In the genomic region with DNA sequence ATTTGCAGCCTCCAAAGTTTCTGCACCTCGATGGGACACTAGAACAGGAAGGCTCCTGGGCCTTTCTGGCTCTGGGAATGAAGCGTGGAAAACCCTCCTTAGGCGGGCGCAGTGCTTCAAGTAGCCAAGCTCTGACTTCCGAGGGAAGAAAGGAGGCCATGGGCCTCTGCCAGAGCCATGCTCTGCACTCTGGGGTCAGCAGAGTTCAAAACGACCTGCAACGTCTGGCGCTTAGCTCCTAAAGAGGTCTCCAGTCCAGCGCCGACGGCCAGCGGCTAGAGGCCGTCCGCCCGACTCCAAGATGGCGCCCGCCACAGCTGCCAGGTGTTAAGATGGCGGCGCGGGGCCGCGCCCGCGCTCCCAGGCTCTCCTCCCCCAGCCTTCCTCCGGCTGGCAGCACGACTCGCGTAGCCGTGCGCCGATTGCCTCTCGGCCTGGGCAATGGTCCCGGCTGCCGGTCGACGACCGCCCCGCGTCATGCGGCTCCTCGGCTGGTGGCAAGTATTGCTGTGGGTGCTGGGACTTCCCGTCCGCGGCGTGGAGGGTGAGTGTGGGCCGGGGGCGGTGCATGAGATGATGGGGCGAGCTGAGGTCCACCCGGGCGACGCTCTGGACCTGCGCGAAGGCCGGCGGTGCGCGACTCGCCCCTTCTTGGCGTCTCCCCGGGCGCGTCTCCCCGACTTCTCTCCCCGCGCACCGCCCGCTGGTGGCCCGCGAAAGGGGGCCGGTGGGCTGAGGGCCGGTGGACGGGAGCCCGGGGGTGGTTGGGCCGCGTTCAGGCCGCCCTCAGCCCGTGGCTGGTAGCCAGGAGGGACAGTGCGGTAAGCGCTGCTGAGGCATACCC, we compare ENCODE assay signal across 8 cellular contexts. TPM values are rescaled to one million over a fixed set of nuclear protein-coding genes. Genes with fewer than 3 reads are reported as not detected.
DNase-seq lines count a peak whose midpoint lies in the region; ATAC-seq, FAIRE-seq and TF ChIP-seq lines count a peak whose summit lies in the region.

A gene with protein sequence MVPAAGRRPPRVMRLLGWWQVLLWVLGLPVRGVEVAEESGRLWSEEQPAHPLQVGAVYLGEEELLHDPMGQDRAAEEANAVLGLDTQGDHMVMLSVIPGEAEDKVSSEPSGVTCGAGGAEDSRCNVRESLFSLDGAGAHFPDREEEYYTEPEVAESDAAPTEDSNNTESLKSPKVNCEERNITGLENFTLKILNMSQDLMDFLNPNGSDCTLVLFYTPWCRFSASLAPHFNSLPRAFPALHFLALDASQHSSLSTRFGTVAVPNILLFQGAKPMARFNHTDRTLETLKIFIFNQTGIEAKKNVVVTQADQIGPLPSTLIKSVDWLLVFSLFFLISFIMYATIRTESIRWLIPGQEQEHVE (plus strand): TSS at position 385 of the 844 bp plus-strand sequence. CDS start 57 bp downstream, at position 442.

- peak within 1 kb of the TSS; percentile 90 for H3K27ac Mint-ChIP-seq in astrocyte (ENCODE audit: unreplicated experiment)

- H3K36me3 ChIP-seq in astrocyte (ENCODE audit: insufficient read depth, low read length) (no peaks in the 10 kb centered on the region), hepatocyte (replicated peaks; ENCODE audit: insufficient read depth, low read depth) (no peaks in the 10 kb centered on the region)

- H2AFZ ChIP-seq in astrocyte (ENCODE audit: low read depth, low read length) (peak within 1 kb of the TSS; percentile 96), hepatocyte (peak within 1 kb of the TSS; percentile 96)

- H3K4me3 ChIP-seq in astrocyte (ENCODE audit: insufficient read depth, low read depth, low read length) (peak within 1 kb of the TSS; percentile 74), hepatocyte (peak within 1 kb of the TSS; percentile 84)

- H3K36me3 Mint-ChIP-seq in astrocyte (ENCODE audit: low read depth, unreplicated experiment), result peaks cover 5% of the 10 kb centered on the region

- H3K9me3 ChIP-seq in astrocyte (ENCODE audit: insufficient read depth, low read depth, low read length) (no peaks in the 10 kb centered on the region), hepatocyte (ENCODE audit: low read depth) (no peaks in the 10 kb centered on the region)

- WGBS in hepatocyte (ENCODE audit: low lambda C conversion rate, missing lambda C conversion rate), result 5% methylated on average over 69 of the region's 79 CpGs

- H3K9me2 ChIP-seq in hepatocyte (replicated peaks; ENCODE audit: insufficient read depth), result no peaks in the 10 kb centered on the region

- H4K20me1 ChIP-seq in astrocyte (ENCODE audit: insufficient read depth, low read length) (peaks cover 23% of the 10 kb centered on the region), hepatocyte (ENCODE audit: insufficient read depth, poor library complexity, severe bottlenecking) (no peaks in the 10 kb centered on the region)

- H3K4me1 ChIP-seq in astrocyte (ENCODE audit: insufficient read depth, low read length), result peaks cover 6% of the 10 kb centered on the region
- peaks cover 14% of the 10 kb centered on the region for H3K4me1 ChIP-seq in hepatocyte (ENCODE audit: insufficient read depth)

- H3K27me3 ChIP-seq in astrocyte (ENCODE audit: insufficient read depth, low read length) (no peaks in the 10 kb centered on the region), hepatocyte (no peaks in the 10 kb centered on the region)

- peak within 1 kb of the TSS; percentile 96 for H3K27ac ChIP-seq in astrocyte (ENCODE audit: low read depth, low read length)
- H3K27ac ChIP-seq in hepatocyte, result peak within 1 kb of the TSS; percentile 97

- H3K4me1 Mint-ChIP-seq in astrocyte (ENCODE audit: low read depth, unreplicated experiment), result peaks cover 18% of the 10 kb centered on the region

- FAIRE-seq in GM12892 (lab: Jason Lieb, UNC) (peak; percentile 93), astrocyte (lab: Jason Lieb, UNC) (no peak)

- H3K9me3 Mint-ChIP-seq in astrocyte (ENCODE audit: unreplicated experiment), result no peaks in the 10 kb centered on the region

- H3K4me2 ChIP-seq in astrocyte (ENCODE audit: low read length) (peak within 1 kb of the TSS; percentile 88), hepatocyte (peak within 1 kb of the TSS; percentile 74)

- TF ChIP-seq POLR2A in GM12892 (IDR thresholded peaks at IDR 0.05; ENCODE audit: low read depth, low read length), result peak; percentile 95

- DNase-seq in GM12892 (ENCODE audit: insufficient read length) (peak; percentile 78), NCI-H146 treated with DMSO at 0.1 percent for 48 hours (lab: John Stamatoyannopoulos, UW; ENCODE audit: unreplicated experiment) (peak; percentile 62), T-helper 22 cell (ENCODE audit: low read depth) (peak; percentile 70), astrocyte (ENCODE audit: low read depth) (peak; percentile 69), hepatocyte (ENCODE audit: low spot score) (peak; percentile 94), retina (peak; percentile 97)

- no peaks in the 10 kb centered on the region for H3K27me3 Mint-ChIP-seq in astrocyte (ENCODE audit: low read depth, unreplicated experiment)

- H3K4me3 Mint-ChIP-seq in astrocyte (ENCODE audit: unreplicated experiment), result peak within 1 kb of the TSS; percentile 96

- TF ChIP-seq CTCF in astrocyte (IDR thresholded peaks at IDR 0.05; ENCODE audit: insufficient read depth, low read depth, low read length) (no peak), hepatocyte (IDR thresholded peaks at IDR 0.05; ENCODE audit: poor library complexity) (no peak)

- ATAC-seq in HG02759 (IDR thresholded peaks at IDR 0.05; ENCODE audit: unreplicated experiment) (peak; percentile 90), GM18870 (IDR thresholded peaks at IDR 0.05; ENCODE audit: unreplicated experiment) (no peak)

- H3K9ac ChIP-seq in astrocyte (ENCODE audit: low read length), result peak within 1 kb of the TSS; percentile 97

- H3K79me2 ChIP-seq in astrocyte (ENCODE audit: insufficient read depth, low read length), result peaks cover 30% of the 10 kb centered on the region
- H3K79me2 ChIP-seq in hepatocyte, result peaks cover 37% of the 10 kb centered on the region

RNA-seq across cellular contexts. Expression of the gene that starts here (rescaled TPM):
- 27.1 TPM for polyA plus RNA-seq in GM12892 (2012; ENCODE audit: missing spikeins)
- total RNA-seq in astrocyte (65.6 and 72.9 TPM in 2 replicates), hepatocyte (76.0 and 95.4 TPM in 2 replicates)
- polyA plus RNA-seq in hepatocyte, result 56.7 and 58.0 TPM in 2 replicates
